Comparison of ENCODE assay signal across 8 cellular contexts in the genomic region with DNA sequence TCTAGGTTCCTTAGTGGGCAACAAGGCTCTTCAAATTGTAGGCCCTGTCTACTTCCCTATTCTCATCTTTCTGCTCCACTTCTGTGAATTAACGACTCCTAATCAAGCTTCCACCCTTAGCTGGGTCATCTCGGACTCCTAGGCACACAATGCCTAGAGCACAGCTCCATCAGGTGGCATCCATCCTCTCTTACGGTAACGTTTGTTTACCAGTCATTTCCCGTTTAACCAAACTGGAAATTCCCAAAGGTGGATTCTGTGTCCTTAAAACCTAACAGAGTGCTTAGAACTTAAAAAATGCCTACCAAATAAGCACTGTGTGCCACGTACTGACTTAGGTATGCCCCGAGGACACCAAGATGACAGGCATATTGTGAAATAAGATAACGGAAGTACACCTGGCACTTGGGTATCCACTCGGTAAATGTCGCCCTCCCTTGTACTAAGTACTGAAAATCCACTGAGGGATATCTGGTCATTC. TPM values are rescaled to one million over a fixed set of nuclear protein-coding genes. Genes with fewer than 3 reads are reported as not detected.
DNase-seq lines count a peak whose midpoint lies in the region; ATAC-seq and TF ChIP-seq lines count a peak whose summit lies in the region.

No MANE protein-coding gene starts in this region.

- H3K4me3 ChIP-seq in heart left ventricle (peak overlapping the region; percentile 62 to 98 (median 88)), OCI-LY1 (ENCODE audit: low read depth, low read length, poor library complexity, severe bottlenecking) (peak overlapping the region; percentile 95), muscle layer of duodenum (ENCODE audit: low read depth in 1 of 2, low read length in 2 of 2) (peak overlapping the region; percentile 70 to 86)

- peak overlapping the region; percentile 94 for H3K4me3 Mint-ChIP-seq in chondrocyte (ENCODE audit: unreplicated experiment)

- H3K27me3 Mint-ChIP-seq in chondrocyte (ENCODE audit: low read depth) = no peaks in the 10 kb centered on the region

- H3K79me2 ChIP-seq in OCI-LY1 (ENCODE audit: insufficient read depth, low read length) = peaks cover 49% of the 10 kb centered on the region

- peaks cover 5% of the 10 kb centered on the region for H3K36me3 Mint-ChIP-seq in chondrocyte (ENCODE audit: low read depth)

- H3K27me3 ChIP-seq in heart left ventricle = no peaks in the 10 kb centered on the region
- no peaks in the 10 kb centered on the region for H3K27me3 ChIP-seq in OCI-LY1 (ENCODE audit: insufficient read depth, low read length)
- H3K27me3 ChIP-seq in muscle layer of duodenum (ENCODE audit: low read depth, low read length) = no peaks in the 10 kb centered on the region

- 23 to 35% (median 27%) methylated on average over 10 of the region's 10 CpGs for WGBS in heart left ventricle, 4 donors

- intact Hi-C loops in heart left ventricle (cut with DNase I) = loop anchor here in 1 of 10 donors (5.0 to 10.0 kb wide), 3 partner anchors 99 to 298 kb away; a partner anchor contains a TSS
- intact Hi-C loops in left ventricle myocardium superior (cut with micrococcal nuclease) = no loop called here

- H3K9me2 ChIP-seq in OCI-LY1 (ENCODE audit: low read depth, low read length) = no peaks in the 10 kb centered on the region

- no peak for DNase-seq in heart left ventricle
- no peak for DNase-seq in left ventricle myocardium superior
- no peak for DNase-seq in chondrocyte (ENCODE audit: low spot score)
- no peak for DNase-seq in hypothalamus (lab: John Stamatoyannopoulos, UW)

- H3F3A ChIP-seq in OCI-LY1 (ENCODE audit: insufficient read depth, low read length) = no peaks in the 10 kb centered on the region

- no peak for TF ChIP-seq POLR2A in heart left ventricle (IDR thresholded peaks at IDR 0.05)

- H3K9ac ChIP-seq in OCI-LY1 (ENCODE audit: low read length) = peak overlapping the region; percentile 97

- H3K4me2 ChIP-seq in OCI-LY1 (ENCODE audit: low read length) = peak overlapping the region; percentile 98

- H3K4me1 ChIP-seq in heart left ventricle = peaks cover 7 to 57% (median 45%) of the 10 kb centered on the region in 12 donors
- peaks cover 57% of the 10 kb centered on the region for H3K4me1 ChIP-seq in OCI-LY1 (ENCODE audit: insufficient read depth, low read length, severe bottlenecking)
- H3K4me1 ChIP-seq in muscle layer of duodenum (ENCODE audit: control insufficient read depth in 1 of 2, insufficient read depth in 2 of 2, low read length in 2 of 2) = peaks cover 13 to 54% of the 10 kb centered on the region in 2 donors

- H2AFZ ChIP-seq in OCI-LY1 (ENCODE audit: low read length) = no peak overlapping the region

- peaks cover 43% of the 10 kb centered on the region for H3K4me1 Mint-ChIP-seq in chondrocyte (ENCODE audit: low read depth)

- no peak for TF ChIP-seq CTCF in heart left ventricle (IDR thresholded peaks at IDR 0.05)
- no peak; the same call in 1 of the 2 replicates for TF ChIP-seq CTCF in OCI-LY1 (IDR thresholded peaks at IDR 0.05; ENCODE audit: low read length)
- no peak for TF ChIP-seq CTCF in chondrocyte (IDR thresholded peaks at IDR 0.05)

- H3K9me3 ChIP-seq in heart left ventricle = no peaks in the 10 kb centered on the region
- no peaks in the 10 kb centered on the region for H3K9me3 ChIP-seq in OCI-LY1 (ENCODE audit: low read length)
- H3K9me3 ChIP-seq in muscle layer of duodenum (ENCODE audit: control insufficient read depth in 1 of 2, low read length in 2 of 2) = no peaks in the 10 kb centered on the region

- H3K27ac ChIP-seq in heart left ventricle = peak overlapping the region in 10 of 12 donors; percentile 79 to 93 (median 89)
- H3K27ac ChIP-seq in OCI-LY1 (ENCODE audit: low read depth, low read length, poor library complexity, severe bottlenecking) = peak overlapping the region; percentile 95
- H3K27ac ChIP-seq in muscle layer of duodenum (ENCODE audit: low read length) = peak overlapping the region; percentile 74

- peaks cover 0 to 15% (median 9%) of the 10 kb centered on the region in 9 donors for H3K36me3 ChIP-seq in heart left ventricle
- H3K36me3 ChIP-seq in OCI-LY1 (ENCODE audit: insufficient read depth, low read length) = peaks cover 20% of the 10 kb centered on the region
- H3K36me3 ChIP-seq in muscle layer of duodenum (ENCODE audit: control insufficient read depth in 1 of 2, insufficient read depth in 2 of 2, low read length in 2 of 2) = peaks cover 8 to 9% of the 10 kb centered on the region in 2 donors

- ATAC-seq in heart left ventricle (no peak), left ventricle myocardium superior (no peak), GM18868 (IDR thresholded peaks at IDR 0.05; ENCODE audit: unreplicated experiment) (no peak), HG03439 (IDR thresholded peaks at IDR 0.05; ENCODE audit: unreplicated experiment) (no peak)

- no peaks in the 10 kb centered on the region for H4K20me1 ChIP-seq in OCI-LY1 (ENCODE audit: insufficient read depth, low read length)

- no peaks in the 10 kb centered on the region for H3K9me3 Mint-ChIP-seq in chondrocyte (ENCODE audit: low read depth)

- peak overlapping the region; percentile 91 for H3K27ac Mint-ChIP-seq in chondrocyte (ENCODE audit: unreplicated experiment)

RNA-seq across cellular contexts. Expression of a gene that starts 1.5 kb away (rescaled TPM):
- total RNA-seq in heart left ventricle (100 to 1,000 TPM in 8 of 9 donors, 10 to 100 TPM in 1; 98.8 to 168 (median 111) TPM), left ventricle myocardium superior (140 TPM), chondrocyte (43.9 to 77.5 TPM (median 48.6 TPM) in 3 replicates)
- 100 to 1,000 TPM in 1 of 2 donors, 10 to 100 TPM in 1; 50.4 to 140 TPM for polyA plus RNA-seq in heart left ventricle
